12 cellular contexts compared by ENCODE assay signal in the genomic region with DNA sequence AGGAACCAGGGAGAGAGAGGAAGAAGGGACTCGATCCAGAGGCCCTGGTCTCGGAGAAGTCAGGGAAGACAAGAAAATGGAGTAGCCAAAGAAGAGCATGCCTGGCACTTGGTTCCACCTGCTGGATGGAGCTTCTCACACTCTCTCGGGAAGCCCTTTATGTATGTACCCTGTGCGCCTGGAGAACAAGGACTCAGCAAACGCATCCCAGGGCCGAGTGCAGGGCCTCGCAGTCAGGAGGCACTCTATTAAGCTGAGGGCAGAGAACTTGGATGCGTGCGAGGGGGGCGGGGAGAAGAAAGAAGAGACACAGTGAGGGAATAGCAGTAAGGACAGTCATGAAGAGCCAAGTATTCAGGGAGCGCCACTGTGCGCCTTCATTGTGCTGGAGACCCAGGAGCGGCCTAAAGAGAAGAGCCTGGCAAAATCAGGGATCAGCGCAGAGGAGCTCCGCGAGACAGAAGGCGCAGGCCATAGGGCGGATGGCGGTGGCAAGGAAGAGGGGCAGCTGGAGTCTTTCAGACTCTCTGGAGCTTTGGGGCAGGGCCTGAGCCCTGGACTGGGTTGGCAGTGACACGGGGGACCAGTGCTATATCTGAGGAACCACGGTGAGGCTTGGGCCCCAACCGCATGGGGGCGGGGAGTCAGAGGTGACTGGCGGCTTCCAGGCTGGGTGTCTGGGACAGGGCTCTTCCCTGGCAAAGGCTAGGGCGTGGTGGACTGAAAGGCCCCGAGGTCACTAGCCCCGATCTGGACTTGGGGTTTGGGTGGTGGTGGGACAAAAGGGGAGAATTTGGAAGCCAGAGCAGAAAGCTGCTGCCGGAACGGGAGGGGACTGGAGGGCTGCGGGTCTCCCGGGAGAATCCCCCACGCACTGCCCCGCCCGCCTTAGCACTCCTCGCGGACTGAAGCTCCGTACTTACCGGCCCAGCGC.
DNase-seq lines count a peak whose midpoint lies in the region.
"Had no signal": no experiment of that assay in that cellular context is flagged by ENCODE, and none has a peak within 500 bp of the region (broad histone marks: within the 10 kb centered on the region; RNA-seq: fewer than 3 reads in every experiment).

No MANE protein-coding gene starts in this region.

- H3K4me3 Mint-ChIP-seq in dendritic cell treated with granulocyte-macrophage colony-stimulating factor and Interleukin-4, amounts not matched to agents 40 ng/mL and 50 ng/mL, for 4 days = peak overlapping the region; percentile 84

- no peaks in the 10 kb centered on the region for H3K27me3 Mint-ChIP-seq in dendritic cell treated with granulocyte-macrophage colony-stimulating factor and Interleukin-4, amounts not matched to agents 40 ng/mL and 50 ng/mL, for 4 days
- H3K27me3 Mint-ChIP-seq: effector memory CD8-positive, alpha-beta T cell had no signal

- peaks cover 16% of the 10 kb centered on the region for H3K4me1 Mint-ChIP-seq in dendritic cell treated with granulocyte-macrophage colony-stimulating factor and Interleukin-4, amounts not matched to agents 40 ng/mL and 50 ng/mL, for 4 days (ENCODE audit: low read depth)

- 0 out of 2 replicates have a peak, but pooled peaks cover 6% of the 10 kb centered on the region for H3K36me3 ChIP-seq in KOPT-K1 (ENCODE audit: insufficient read depth, low read length)
- H3K36me3 ChIP-seq: tibial artery had no signal

- H3K36me3 Mint-ChIP-seq in dendritic cell treated with granulocyte-macrophage colony-stimulating factor and Interleukin-4, amounts not matched to agents 40 ng/mL and 50 ng/mL, for 4 days (ENCODE audit: low read depth) = peaks cover 13% of the 10 kb centered on the region

- peak; percentile 25 for DNase-seq in DMS 273 (lab: John Stamatoyannopoulos, UW; ENCODE audit: unreplicated experiment)
- no peak for DNase-seq in DMS 273 treated with DMSO at 0.1 percent for 48 hours (lab: John Stamatoyannopoulos, UW)
- peak; percentile 37 for DNase-seq in retina
- no peak for DNase-seq in DMS153 (lab: John Stamatoyannopoulos, UW)
- no peak for DNase-seq in RPMI8226
- no peak for DNase-seq in HuH-7.5 (ENCODE audit: low spot score)
- DNase-seq: activated gamma-delta T cell treated with Interleukin-2 at 50 U/mL for 16 hours; effector memory CD8-positive, alpha-beta T cell; tibial artery had no signal

- H3K9me3 Mint-ChIP-seq in dendritic cell treated with granulocyte-macrophage colony-stimulating factor and Interleukin-4, amounts not matched to agents 40 ng/mL and 50 ng/mL, for 4 days = no peaks in the 10 kb centered on the region
- H3K9me3 Mint-ChIP-seq: effector memory CD8-positive, alpha-beta T cell had no signal

- H3K27ac Mint-ChIP-seq in dendritic cell treated with granulocyte-macrophage colony-stimulating factor and Interleukin-4, amounts not matched to agents 40 ng/mL and 50 ng/mL, for 4 days = peak overlapping the region; percentile 90

- intact Hi-C loops in dendritic cell treated with granulocyte-macrophage colony-stimulating factor and Interleukin-4, amounts not matched to agents 40 ng/mL and 50 ng/mL, for 4 days (cut with micrococcal nuclease) = loop anchor here (5.0 to 10.0 kb wide), 2 partner anchors 80 to 88 kb away; partner anchors contain the start of gene NKRF

- peak overlapping the region; percentile 99 for H3K27ac ChIP-seq in KOPT-K1 (ENCODE audit: low read depth, low read length, poor library complexity, severe bottlenecking)
- H3K27ac ChIP-seq: 22Rv1 had no signal

- H3K9me3 ChIP-seq in KOPT-K1 (ENCODE audit: insufficient read depth, low read length, poor library complexity, severe bottlenecking) = no peaks in the 10 kb centered on the region
- H3K9me3 ChIP-seq: tibial artery had no signal

Comparison
In these comparisons a context has a peak if more than half of its experiments do, and no peak if none do; other contexts are left out.
1. DNase-seq: peak in DMS 273 (single experiment) and retina (single experiment); none in DMS 273 treated with DMSO at 0.1 percent for 48 hours (single experiment), DMS153 (single experiment), RPMI8226 (single experiment) and HuH-7.5 (single experiment).